ENCODE assay signal across 20 cellular contexts in genomic region chr5:143682221-143682620, GRCh38.
DNase-seq lines count a peak whose midpoint lies in the region; ATAC-seq, FAIRE-seq and TF ChIP-seq lines count a peak whose summit lies in the region.
"Had no signal": no experiment of that assay in that cellular context is flagged by ENCODE, and none has a peak within 500 bp of the region (broad histone marks: within the 10 kb centered on the region; RNA-seq: fewer than 3 reads in every experiment).

No MANE protein-coding gene starts in this region.

- TF ChIP-seq POLR2A in IMR-90 (IDR thresholded peaks at IDR 0.05; ENCODE audit: low read depth, low read length), result no peak

- DNase-seq in AG08396 (ENCODE audit: low spot score) (peak; percentile 17), IMR-90 (peak; percentile 79), fibroblast of gingiva (ENCODE audit: low read depth) (peak; percentile 64), mesothelial cell of epicardium (ENCODE audit: low spot score in 2 of 2, unreplicated experiment in 2 of 2) (no peak), urothelium cell line (ENCODE audit: low spot score) (no peak), NAMALWA (ENCODE audit: low spot score) (no peak)
- DNase-seq in activated naive CD8-positive, alpha-beta T cell treated with anti-CD3 and anti-CD28 coated beads, Interleukin-2, amount 50 U/mL, for 24 hours, result no peak
- DNase-seq: activated CD4-positive, alpha-beta T cell treated with anti-CD3 and anti-CD28 coated beads, Interleukin-2, amount 50 U/mL, for 4 hours; activated T-cell treated with anti-CD3 and anti-CD28 coated beads for 4 hours; BE2C; foreskin melanocyte; NCI-H526 treated with DMSO at 0.1 percent for 48 hours; pancreas; Peyer's patch had no signal

- H4K5ac ChIP-seq in IMR-90 (ENCODE audit: low read depth, low read length), result peak overlapping the region; percentile 56; the same call in 1 of the 2 replicates

- H3K14ac ChIP-seq in IMR-90 (replicated peaks; ENCODE audit: low read depth, low read length), result no peak overlapping the region; the same call in 1 of the 2 replicates

- H3K56ac ChIP-seq in IMR-90 (ENCODE audit: extremely low read depth, insufficient read depth, low read length), result no peak overlapping the region

- no CpG with 5 or more reads among the region's 2 CpGs for WGBS in IMR-90 (ENCODE audit: extremely low coverage in 2 of 2, insufficient read length in 1 of 2), 2 experiments

- no peak for TF ChIP-seq RAD21 in IMR-90 (IDR thresholded peaks at IDR 0.05; ENCODE audit: low read length)

- no peak overlapping the region for H2BK120ac ChIP-seq in IMR-90 (ENCODE audit: low read depth, low read length)

- H3K4me3 ChIP-seq in IMR-90 (ENCODE audit: insufficient read depth, low read depth, low read length), result no peak overlapping the region
- H3K4me3 ChIP-seq: pancreas, Peyer's patch, smooth muscle cell, thoracic aorta had no signal

- peak overlapping the region; percentile 21; the same call in 1 of the 2 replicates for H3K27ac ChIP-seq in IMR-90 (ENCODE audit: insufficient read depth, low read length)
- H3K27ac ChIP-seq: pancreas, Peyer's patch, thoracic aorta had no signal

- H3K27ac Mint-ChIP-seq in mesothelial cell of epicardium, result peak overlapping the region; percentile 4
- H3K27ac Mint-ChIP-seq in activated naive CD8-positive, alpha-beta T cell treated with anti-CD3 and anti-CD28 coated beads, Interleukin-2, amount 50 U/mL, for 24 hours, result no peak overlapping the region
- H3K27ac Mint-ChIP-seq: activated naive CD8-positive, alpha-beta T cell had no signal

- H3K79me1 ChIP-seq in IMR-90 (ENCODE audit: low read depth in 1 of 2, low read length in 2 of 2), result no peaks in the 10 kb centered on the region

- H3K36me3 Mint-ChIP-seq in mesothelial cell of epicardium, result no peaks in the 10 kb centered on the region
- no peaks in the 10 kb centered on the region for H3K36me3 Mint-ChIP-seq in activated naive CD8-positive, alpha-beta T cell treated with anti-CD3 and anti-CD28 coated beads, Interleukin-2, amount 50 U/mL, for 24 hours (ENCODE audit: low read depth)

- H3K27me3 Mint-ChIP-seq in mesothelial cell of epicardium (ENCODE audit: low read depth), result no peaks in the 10 kb centered on the region
- H3K27me3 Mint-ChIP-seq in activated naive CD8-positive, alpha-beta T cell treated with anti-CD3 and anti-CD28 coated beads, Interleukin-2, amount 50 U/mL, for 24 hours, result no peaks in the 10 kb centered on the region

- dilution Hi-C loops in IMR-90 (cut with HindIII; ENCODE audit: low sequenced_read_pairs, unreplicated experiment), result no loop called here

- H3K9me3 ChIP-seq in IMR-90 (ENCODE audit: control insufficient read depth, insufficient read depth, low read length), result no peaks in the 10 kb centered on the region
- H3K9me3 ChIP-seq: BE2C, pancreas, Peyer's patch, thoracic aorta had no signal

- no peak overlapping the region for H3K4ac ChIP-seq in IMR-90 (ENCODE audit: low read depth, low read length)

- no peak overlapping the region for H2AK9ac ChIP-seq in IMR-90 (replicated peaks; ENCODE audit: low read depth, low read length, poor library complexity)

- H3K18ac ChIP-seq in IMR-90 (ENCODE audit: low read depth, low read length), result 0 out of 2 replicates have a peak overlapping the region, but pooled peaks have one; percentile 5

- no peaks in the 10 kb centered on the region; the same call in 1 of the 2 replicates for H3K9me1 ChIP-seq in IMR-90 (ENCODE audit: insufficient read depth, low read length)

- H2BK5ac ChIP-seq in IMR-90 (ENCODE audit: low read depth, low read length, poor library complexity, severe bottlenecking), result no peak overlapping the region

- H4K91ac ChIP-seq in IMR-90 (ENCODE audit: insufficient read depth, low read depth, low read length), result no peak overlapping the region

- CTCF ChIA-PET in IMR-90 (lab: Yijun Ruan, JAX), result no interaction called here

- no peaks in the 10 kb centered on the region for H3K36me3 ChIP-seq in IMR-90 (ENCODE audit: control insufficient read depth, insufficient read depth, low read length)
- H3K36me3 ChIP-seq: BE2C, pancreas, Peyer's patch, thoracic aorta had no signal

- no peak overlapping the region for H2BK20ac ChIP-seq in IMR-90 (ENCODE audit: low read depth, low read length)

- H3K4me2 ChIP-seq in IMR-90 (ENCODE audit: low read depth, low read length), result peak overlapping the region; percentile 33
- H3K4me2 ChIP-seq: smooth muscle cell had no signal

- H2AK5ac ChIP-seq in IMR-90 (ENCODE audit: low read depth, low read length), result no peak overlapping the region

- H4K20me1 ChIP-seq in IMR-90 (ENCODE audit: insufficient read depth, low read length), result no peaks in the 10 kb centered on the region

- no peak overlapping the region for H4K8ac ChIP-seq in IMR-90 (ENCODE audit: low read depth in 2 of 2, low read length in 2 of 2)

- POLR2A ChIA-PET in IMR-90 (lab: Charles Lee; ENCODE audit: unreplicated experiment), result no interaction called here

- peaks cover 8% of the 10 kb centered on the region for H3K4me1 ChIP-seq in IMR-90 (ENCODE audit: control insufficient read depth, insufficient read depth, low read length)
- H3K4me1 ChIP-seq: BE2C, pancreas, Peyer's patch had no signal

- ATAC-seq in IMR-90 (ENCODE audit: low read depth) (peak; percentile 91), GM21526 (IDR thresholded peaks at IDR 0.05; ENCODE audit: low FRiP score, unreplicated experiment) (no peak)
- ATAC-seq in activated naive CD8-positive, alpha-beta T cell treated with anti-CD3 and anti-CD28 coated beads, Interleukin-2, amount 50 U/mL, for 24 hours, result no peak
- ATAC-seq: left lobe of liver had no signal

- intact Hi-C loops in IMR-90 (cut with micrococcal nuclease), result no loop called here

- FAIRE-seq in urothelium cell line (lab: Jason Lieb, UNC), result no peak
- FAIRE-seq: D721Med, pancreas had no signal

- peaks cover 6% of the 10 kb centered on the region for H3K9me3 Mint-ChIP-seq in mesothelial cell of epicardium
- peaks cover 6% of the 10 kb centered on the region for H3K9me3 Mint-ChIP-seq in activated naive CD8-positive, alpha-beta T cell treated with anti-CD3 and anti-CD28 coated beads, Interleukin-2, amount 50 U/mL, for 24 hours

- H3K23ac ChIP-seq in IMR-90 (ENCODE audit: low read depth, low read length), result no peak overlapping the region

- TF ChIP-seq CTCF in IMR-90 (conservative IDR thresholded peaks at IDR 0.05; ENCODE audit: low read depth, low read length), result no peak
- TF ChIP-seq CTCF in mesothelial cell of epicardium (IDR thresholded peaks at IDR 0.05; ENCODE audit: unreplicated experiment), result no peak

- no peak overlapping the region for H2BK15ac ChIP-seq in IMR-90 (ENCODE audit: low read depth, low read length)

- no TSS peak for BruUV-seq in IMR-90 (replicated peaks; lab: Mats Ljungman, UMichigan)

- H3K27me3 ChIP-seq in IMR-90 (ENCODE audit: control insufficient read depth, insufficient read depth, low read length), result no peaks in the 10 kb centered on the region
- H3K27me3 ChIP-seq: BE2C, pancreas, Peyer's patch had no signal

- no peak overlapping the region for H3K9ac ChIP-seq in IMR-90 (ENCODE audit: low read depth, low read length)

- no peak overlapping the region for H3K4me3 Mint-ChIP-seq in mesothelial cell of epicardium
- no peak overlapping the region for H3K4me3 Mint-ChIP-seq in activated naive CD8-positive, alpha-beta T cell treated with anti-CD3 and anti-CD28 coated beads, Interleukin-2, amount 50 U/mL, for 24 hours
- H3K4me3 Mint-ChIP-seq: activated naive CD8-positive, alpha-beta T cell had no signal

- no peak overlapping the region for H2AFZ ChIP-seq in IMR-90 (replicated peaks; ENCODE audit: low read length, poor library complexity)

- H3K4me1 Mint-ChIP-seq in mesothelial cell of epicardium, result peaks cover 35% of the 10 kb centered on the region
- H3K4me1 Mint-ChIP-seq in activated naive CD8-positive, alpha-beta T cell treated with anti-CD3 and anti-CD28 coated beads, Interleukin-2, amount 50 U/mL, for 24 hours, result peaks cover 27% of the 10 kb centered on the region

- in situ Hi-C loops in IMR-90 (cut with MboI; ENCODE audit: low sequenced_read_pairs), result no loop called here

TF ChIP-seq in IMR-90, 13 proteins besides CTCF, POLR2A, EP300 and RAD21:
- TF ChIP-seq CHD1 (IDR thresholded peaks at IDR 0.05; ENCODE audit: low read depth, low read length) (no peak), FOS (IDR thresholded peaks at IDR 0.05; ENCODE audit: low read depth, low read length) (no peak), NFE2L2 (IDR thresholded peaks at IDR 0.05; ENCODE audit: low read depth, low read length) (no peak)

Comparison
In these comparisons a context has a peak if more than half of its experiments do, and no peak if none do; other contexts are left out.
1. DNase-seq: peak in AG08396 (single experiment), IMR-90 (single experiment) and fibroblast of gingiva (single experiment); none in mesothelial cell of epicardium (0 of 2), urothelium cell line (single experiment), NAMALWA (single experiment) and activated naive CD8-positive, alpha-beta T cell treated with anti-CD3 and anti-CD28 coated beads, Interleukin-2, amount 50 U/mL, for 24 hours (single experiment).